Comparison of ENCODE assay signal across 17 cellular contexts in genomic region chr12:113062502-113063395, GRCh38. TPM values are rescaled to one million over a fixed set of nuclear protein-coding genes. Genes with fewer than 3 reads are reported as not detected.
DNase-seq lines count a peak whose midpoint lies in the region; ATAC-seq, FAIRE-seq and TF ChIP-seq lines count a peak whose summit lies in the region.
"Had no signal": no experiment of that assay in that cellular context is flagged by ENCODE, and none has a peak within 500 bp of the region (broad histone marks: within the 10 kb centered on the region; RNA-seq: fewer than 3 reads in every experiment).

No MANE protein-coding gene starts in this region.

- FAIRE-seq in HepG2 (lab: Jason Lieb, UNC): no peak
- FAIRE-seq: endothelial cell of umbilical vein, RCC 7860 had no signal

- H3F3A ChIP-seq in GM23338 (replicated peaks; ENCODE audit: low read depth): 0 out of 2 replicates have a peak, but pooled peaks cover 2% of the 10 kb centered on the region

- DNase-seq in GM23338 (ENCODE audit: low spot score) (no peak), HepG2 (ENCODE audit: low spot score) (no peak), NCI-H1694 (lab: John Stamatoyannopoulos, UW) (no peak), NCI-H1105 (lab: John Stamatoyannopoulos, UW) (no peak), COR-L47 (lab: John Stamatoyannopoulos, UW) (no peak), heart left ventricle (no peak)
- DNase-seq: activated CD4-positive, alpha-beta T cell treated with anti-CD3 and anti-CD28 coated beads for 36 hours; DMS153; gastrocnemius medialis; HFFc6; mesenchymal stem cell; NCI-H1048; NCI-H510A treated with DMSO at 0.1 percent for 48 hours had no signal

- H2AFZ ChIP-seq in GM23338: no peak overlapping the region
- no peak overlapping the region for H2AFZ ChIP-seq in HepG2 (ENCODE audit: low read length)

- TF ChIP-seq CTCF in GM23338 (conservative IDR thresholded peaks at IDR 0.05; ENCODE audit: low read depth in 2 of 2) (no peak), HepG2 (CRISPR knock-in tag; IDR thresholded peaks at IDR 0.05) (0 out of 2 replicates have a peak, but pooled peaks have one; percentile 10), heart left ventricle (IDR thresholded peaks at IDR 0.05) (no peak)

- H3K4me3 ChIP-seq in BLaER1 (peak overlapping the region; percentile 50), GM23338 (no peak overlapping the region), HepG2 (replicated peaks in 1 of 3; ENCODE audit: insufficient read depth in 1 of 3, low read depth in 2 of 3, low read length in 3 of 3) (peak overlapping the region in 1 of 3 experiments; percentile 36; a peak in 1 of 6 replicates), heart left ventricle (no peak overlapping the region)
- H3K4me3 ChIP-seq: gastrocnemius medialis had no signal

- no peaks in the 10 kb centered on the region for H3K36me3 Mint-ChIP-seq in GM23338 (ENCODE audit: low read depth)

- in situ Hi-C loops in HepG2 (cut with HindIII; ENCODE audit: extremely low pct_ligation_motif_present, low pct_unique_long_range_greater_than_20kb): no loop called here

- H3K4me1 Mint-ChIP-seq in GM23338: peaks cover 31% of the 10 kb centered on the region

- H3K27ac Mint-ChIP-seq in GM23338: no peak overlapping the region
- H3K27ac Mint-ChIP-seq: activated CD4-positive, alpha-beta T cell treated with anti-CD3 and anti-CD28 coated beads for 36 hours; HFFc6 had no signal

- H3K9me3 ChIP-seq in BLaER1: no peaks in the 10 kb centered on the region
- no peaks in the 10 kb centered on the region for H3K9me3 ChIP-seq in HepG2 (ENCODE audit: low read length)
- H3K9me3 ChIP-seq in heart left ventricle: no peaks in the 10 kb centered on the region
- H3K9me3 ChIP-seq: gastrocnemius medialis had no signal

- H3K9me2 ChIP-seq in GM23338 (ENCODE audit: insufficient read depth): no peaks in the 10 kb centered on the region

- POLR2A ChIA-PET in HepG2 (lab: Yijun Ruan, JAX): no interaction called here

- 29% methylated on average over 4 of the region's 23 CpGs for WGBS in HepG2 (ENCODE audit: low lambda C conversion rate)
- 60 to 66% (median 66%) methylated on average over 14 to 23 of the region's 23 CpGs for WGBS in heart left ventricle, 4 donors

- no peak for TF ChIP-seq EP300 in HepG2 (IDR thresholded peaks at IDR 0.05; ENCODE audit: low read depth in 2 of 2, low read length in 2 of 2)
- no peak for TF ChIP-seq EP300 in HepG2 (CRISPR knock-in tag; IDR thresholded peaks at IDR 0.05; ENCODE audit: borderline replicate concordance)

- H3K27me3 Mint-ChIP-seq in GM23338 (ENCODE audit: insufficient read depth, low read depth, poor library complexity): peaks cover 10% of the 10 kb centered on the region
- H3K27me3 Mint-ChIP-seq: activated CD4-positive, alpha-beta T cell treated with anti-CD3 and anti-CD28 coated beads for 36 hours had no signal

- TF ChIP-seq POLR2A in Raji (IDR thresholded peaks at IDR 0.05; ENCODE audit: insufficient read depth, low read depth, low read length): peak; percentile 76
- TF ChIP-seq POLR2A in HepG2 (IDR thresholded peaks at IDR 0.05; ENCODE audit: insufficient read depth in 1 of 2, low read depth in 2 of 2, low read length in 2 of 2): no peak
- TF ChIP-seq POLR2A in heart left ventricle (IDR thresholded peaks at IDR 0.05): no peak

- peaks cover 8% of the 10 kb centered on the region; the same call in 1 of the 2 replicates for H3K36me3 ChIP-seq in BLaER1
- no peaks in the 10 kb centered on the region for H3K36me3 ChIP-seq in GM23338 (ENCODE audit: insufficient read depth)
- no peaks in the 10 kb centered on the region for H3K36me3 ChIP-seq in HepG2 (replicated peaks in 1 of 2; ENCODE audit: control insufficient read depth in 1 of 2, insufficient read depth in 2 of 2, low read length in 2 of 2)
- H3K36me3 ChIP-seq in heart left ventricle: no peaks in the 10 kb centered on the region
- H3K36me3 ChIP-seq: gastrocnemius medialis had no signal

- H3K9ac ChIP-seq in BLaER1 (peak overlapping the region; percentile 47), HepG2 (ENCODE audit: insufficient read depth, low read depth, low read length) (no peak overlapping the region)

- H3K27ac ChIP-seq in BLaER1: peak overlapping the region; percentile 45
- no peak overlapping the region for H3K27ac ChIP-seq in GM23338 (ENCODE audit: low read depth)
- H3K27ac ChIP-seq in HepG2 (ENCODE audit: extremely low read length, insufficient read depth, low read length): no peak overlapping the region
- no peak overlapping the region for H3K27ac ChIP-seq in heart left ventricle
- H3K27ac ChIP-seq: gastrocnemius medialis had no signal

- TF ChIP-seq RAD21 in HepG2 (CRISPR knock-in tag; IDR thresholded peaks at IDR 0.05): no peak

- BruUV-seq in HepG2 (replicated peaks; lab: Mats Ljungman, UMichigan): no TSS peak

- intact Hi-C loops in HepG2 (cut with micrococcal nuclease; ENCODE audit: unreplicated experiment): no loop called here
- intact Hi-C loops in heart left ventricle (cut with DNase I): no loop called here

- no peaks in the 10 kb centered on the region for H3K9me3 Mint-ChIP-seq in GM23338
- H3K9me3 Mint-ChIP-seq: HFFc6 had no signal

- H3K4me2 ChIP-seq in BLaER1: peak overlapping the region; percentile 94
- no peak overlapping the region for H3K4me2 ChIP-seq in GM23338
- no peak overlapping the region for H3K4me2 ChIP-seq in HepG2 (ENCODE audit: low read depth, low read length)

- H4K20me1 ChIP-seq in BLaER1: peaks cover 94% of the 10 kb centered on the region
- no peaks in the 10 kb centered on the region; the same call in 1 of the 2 replicates for H4K20me1 ChIP-seq in GM23338 (replicated peaks; ENCODE audit: insufficient read depth)
- H4K20me1 ChIP-seq in HepG2 (ENCODE audit: insufficient read depth, low read length): no peaks in the 10 kb centered on the region

- ATAC-seq in GM23338 (peak; percentile 29), HepG2 (peak; percentile 58), heart left ventricle (no peak)
- ATAC-seq: activated CD4-positive, alpha-beta T cell treated with anti-CD3 and anti-CD28 coated beads for 36 hours; gastrocnemius medialis had no signal

- H3K4me3 Mint-ChIP-seq in GM23338: no peak overlapping the region
- H3K4me3 Mint-ChIP-seq: activated CD4-positive, alpha-beta T cell treated with anti-CD3 and anti-CD28 coated beads for 36 hours; HFFc6 had no signal

- H3K79me2 ChIP-seq in GM23338 (replicated peaks; ENCODE audit: insufficient read depth) (no peaks in the 10 kb centered on the region), HepG2 (ENCODE audit: insufficient read depth, low read length) (no peaks in the 10 kb centered on the region)

- CTCF ChIA-PET in HepG2 (lab: Yijun Ruan, JAX; ENCODE audit: low intra/inter-chr PET ratio, low total read pairs): no interaction called here

- peaks cover 2% of the 10 kb centered on the region; the same call in 1 of the 2 replicates for H3K27me3 ChIP-seq in BLaER1
- 0 out of 2 replicates have a peak, but pooled peaks cover 2% of the 10 kb centered on the region for H3K27me3 ChIP-seq in GM23338 (ENCODE audit: insufficient read depth)
- peaks cover 0 to 8% of the 10 kb centered on the region in 2 experiments; a peak in 1 of 5 replicates for H3K27me3 ChIP-seq in HepG2 (ENCODE audit: control insufficient read depth in 1 of 2, insufficient read depth in 2 of 2, low read length in 2 of 2)
- peaks cover 0 to 29% (median 14%) of the 10 kb centered on the region in 9 donors for H3K27me3 ChIP-seq in heart left ventricle

- H3K4me1 ChIP-seq in BLaER1 (peaks cover 90% of the 10 kb centered on the region), GM23338 (ENCODE audit: insufficient read depth) (peaks cover 13% of the 10 kb centered on the region; the same call in 1 of the 2 replicates), HepG2 (ENCODE audit: insufficient read depth, low read length) (peaks cover 12% of the 10 kb centered on the region), heart left ventricle (peaks cover 0 to under 1% (median 0%) of the 10 kb centered on the region in 12 donors)
- H3K4me1 ChIP-seq: gastrocnemius medialis had no signal

TF ChIP-seq in GM23338, 12 proteins besides CTCF, POLR2A, EP300 and RAD21 (continues in another document):
- TF ChIP-seq JUNB (IDR thresholded peaks at IDR 0.05; ENCODE audit: unreplicated experiment) (no peak), NANOG (IDR thresholded peaks at IDR 0.05; ENCODE audit: borderline replicate concordance) (no peak), ZNF114 (CRISPR knock-in tag; IDR thresholded peaks at IDR 0.05) (no peak)

TF ChIP-seq in HepG2, 621 proteins besides CTCF, POLR2A, EP300 and RAD21 (continues in another document):
- TF ChIP-seq ZC3H4 (CRISPR knock-in tag; IDR thresholded peaks at IDR 0.05; ENCODE audit: borderline replicate concordance) (no peak), ZFP36L1 (CRISPR knock-in tag; IDR thresholded peaks at IDR 0.05) (no peak)

RNA-seq across cellular contexts. Expression of gene DTX1, which starts 6.2 kb away (rescaled TPM):
- 4.7 and 9.0 TPM in 2 replicates for total RNA-seq in GM23338 (2014; rRNA removed; shearing (Covaris generic))
- polyA plus RNA-seq in GM23338 (2016; fragmentation: Nextera tagmentation; extraction: Ambion mirVana): 1.6 and 1.8 TPM in 2 replicates
- not detected in 2 replicates for total RNA-seq in HepG2 (2016; rRNA removed; fragmentation: Illumina TruSeq; extraction: Trizol)
- total RNA-seq in HepG2 (2016; cell fraction: cytosol; rRNA removed; fragmentation: Illumina TruSeq; extraction: Trizol; ENCODE audit: low read depth): not detected in 2 replicates
- total RNA-seq in HepG2 (2016; cell fraction: insoluble cytoplasmic fraction; rRNA removed; fragmentation: Illumina TruSeq; extraction: Trizol): not detected in 2 replicates
- not detected in 2 replicates for total RNA-seq in HepG2 (2016; cell fraction: membrane; rRNA removed; fragmentation: Illumina TruSeq; extraction: Trizol)
- total RNA-seq in HepG2 (2016; cell fraction: nucleus; rRNA removed; fragmentation: Illumina TruSeq; extraction: Trizol): not detected in 2 replicates
- polyA plus RNA-seq in HepG2 (2011; rRNA removed): not detected in 2 replicates
- not detected in 2 replicates for polyA plus RNA-seq in HepG2 (2011; cell fraction: cytosol; rRNA removed)
- not detected in 2 replicates for polyA plus RNA-seq in HepG2 (2011; cell fraction: nucleus; rRNA removed)
- polyA plus RNA-seq in HepG2 (2012): not detected in 2 replicates
- not detected in 2 replicates for polyA plus RNA-seq in HepG2 (2016; cell fraction: cytosol; fragmentation: Illumina TruSeq; extraction: Trizol; ENCODE audit: low read depth)
- not detected in 2 replicates for polyA plus RNA-seq in HepG2 (2016; cell fraction: insoluble cytoplasmic fraction; fragmentation: Illumina TruSeq; extraction: Trizol; ENCODE audit: low read depth)
- not detected in 2 replicates for polyA plus RNA-seq in HepG2 (2016; cell fraction: membrane; fragmentation: Illumina TruSeq; extraction: Trizol; ENCODE audit: low read depth)
- not detected in 2 replicates for polyA plus RNA-seq in HepG2 (2016; cell fraction: nucleus; fragmentation: Illumina TruSeq; extraction: Trizol; ENCODE audit: insufficient read depth, low read depth)
- not detected in 2 replicates for polyA minus RNA-seq in HepG2 (2011; rRNA and poly(A)+ RNA removed; ENCODE audit: low replicate concordance)
- not detected in 2 replicates for polyA minus RNA-seq in HepG2 (2011; cell fraction: cytosol; rRNA and poly(A)+ RNA removed)
- not detected in 2 replicates for polyA minus RNA-seq in HepG2 (2011; cell fraction: nucleus; rRNA and poly(A)+ RNA removed)
- 1 to 10 TPM; 1.2 to 3.2 (median 2.4) TPM for total RNA-seq in heart left ventricle
- 1 to 10 TPM in 1 of 2 donors, under 1 TPM in 1; 0.50 to 1.2 TPM for polyA plus RNA-seq in heart left ventricle
- total RNA-seq: HFFc6 had no signal

Comparison
In these comparisons a context has a peak if more than half of its experiments do, and no peak if none do; other contexts are left out.
1. ATAC-seq: peak in GM23338 (single experiment) and HepG2 (single experiment); none in heart left ventricle (0 of 4).